Comparison of ENCODE assay signal across 16 cellular contexts in genomic region chr15:93041159-93041547, GRCh38. TPM values are rescaled to one million over a fixed set of nuclear protein-coding genes. Genes with fewer than 3 reads are reported as not detected.
"Had no signal": no experiment of that assay in that cellular context is flagged by ENCODE, and none has a peak within 500 bp of the region (broad histone marks: within the 10 kb centered on the region; RNA-seq: fewer than 3 reads in every experiment).

No MANE protein-coding gene starts in this region.

- H3K27ac ChIP-seq: hepatocyte, parathyroid adenoma, tibial artery had no signal

- H3K9ac ChIP-seq: parathyroid adenoma had no signal

- H2AFZ ChIP-seq: hepatocyte, parathyroid adenoma had no signal

- H3K4me3 Mint-ChIP-seq: activated CD4-positive, alpha-beta T cell treated with anti-CD3 and anti-CD28 coated beads for 36 hours; activated naive CD8-positive, alpha-beta T cell; effector memory CD8-positive, alpha-beta T cell; T-helper 2 cell treated with Interferon-gamma antibody and Interleukin-4, amounts not matched to agents 5 μg/mL and 100 μg/mL, for 36 hours had no signal

- ATAC-seq: activated CD4-positive, alpha-beta T cell treated with anti-CD3 and anti-CD28 coated beads for 36 hours; effector memory CD8-positive, alpha-beta T cell; left lobe of liver had no signal

- H3K4me1 ChIP-seq: parathyroid adenoma had no signal

- H3K4me3 ChIP-seq: hepatocyte, tibial artery had no signal

- H3K4me2 ChIP-seq: hepatocyte had no signal

- H3K27ac Mint-ChIP-seq: activated CD4-positive, alpha-beta T cell treated with anti-CD3 and anti-CD28 coated beads for 36 hours; activated naive CD8-positive, alpha-beta T cell; effector memory CD8-positive, alpha-beta T cell; T-helper 2 cell treated with Interferon-gamma antibody and Interleukin-4, amounts not matched to agents 5 μg/mL and 100 μg/mL, for 36 hours had no signal

- DNase-seq: activated CD4-positive, alpha-beta T cell treated with anti-CD3 and anti-CD28 coated beads for 36 hours; activated CD4-positive, alpha-beta T cell treated with anti-CD3 and anti-CD28 coated beads, Interleukin-2, amount 50 U/mL, for 48 hours; dermis blood vessel endothelial cell; effector memory CD8-positive, alpha-beta T cell; mammary epithelial cell; stimulated activated CD4-positive, alpha-beta T cell treated with anti-CD3 and anti-CD28 coated beads, Interleukin-12 subunit alpha, Interleukin-12 subunit beta, amount 100 ng/mL, for 4 hours; stimulated activated CD4-positive, alpha-beta T cell treated with anti-CD3 and anti-CD28 coated beads, Interleukin-1b, Interleukin-23, amount 100 ng/mL, for 48 hours; stimulated activated CD8-positive, alpha-beta memory T cell treated with anti-CD3 and anti-CD28 coated beads, Interleukin-4, amount 100 ng/mL, for 48 hours; stimulated activated naive CD4-positive, alpha-beta T cell had no signal

- H3K27me3 Mint-ChIP-seq: activated CD4-positive, alpha-beta T cell treated with anti-CD3 and anti-CD28 coated beads for 36 hours had no signal

- H3K79me2 ChIP-seq: hepatocyte, parathyroid adenoma had no signal

- H3K27me3 ChIP-seq: hepatocyte, tibial artery had no signal

- H3K4me1 Mint-ChIP-seq: activated CD4-positive, alpha-beta T cell treated with anti-CD3 and anti-CD28 coated beads for 36 hours had no signal

RNA-seq across cellular contexts. Expression of gene RGMA, which starts 47.9 kb away (rescaled TPM):
- total RNA-seq: fibroblast of villous mesenchyme had no signal
